Comparison of ENCODE assay signal across 11 cellular contexts in genomic region chr16:74896389-74897370, GRCh38.
DNase-seq lines count a peak whose midpoint lies in the region; ATAC-seq and TF ChIP-seq lines count a peak whose summit lies in the region.
"Had no signal": no experiment of that assay in that cellular context is flagged by ENCODE, and none has a peak within 500 bp of the region (broad histone marks: within the 10 kb centered on the region; RNA-seq: fewer than 3 reads in every experiment).

No MANE protein-coding gene starts in this region.

- no peak for TF ChIP-seq CTCF in A673 (conservative IDR thresholded peaks at IDR 0.05; ENCODE audit: low read depth, low read length)
- no peak for TF ChIP-seq CTCF in HFFc6 (IDR thresholded peaks at IDR 0.05)
- TF ChIP-seq CTCF in left ventricle myocardium inferior (IDR thresholded peaks at IDR 0.05; ENCODE audit: borderline replicate concordance) = no peak
- no peak for TF ChIP-seq CTCF in GM13976 (IDR thresholded peaks at IDR 0.05; ENCODE audit: borderline replicate concordance, control extremely low read depth, extremely low read depth, insufficient read depth, missing control alignments)

- no peaks in the 10 kb centered on the region for H3K4me1 ChIP-seq in A673 (ENCODE audit: insufficient read depth, low read length, poor library complexity, severe bottlenecking)
- H3K4me1 ChIP-seq in left ventricle myocardium inferior = peaks cover 37% of the 10 kb centered on the region

- H3K9me3 ChIP-seq in A673 (ENCODE audit: low read depth, low read length, poor library complexity, severe bottlenecking) (no peaks in the 10 kb centered on the region), left ventricle myocardium inferior (replicated peaks) (no peaks in the 10 kb centered on the region)

- H3K27me3 ChIP-seq in A673 (replicated peaks; ENCODE audit: insufficient read depth, low read depth, low read length, poor library complexity) = no peaks in the 10 kb centered on the region
- no peaks in the 10 kb centered on the region for H3K27me3 ChIP-seq in left ventricle myocardium inferior (ENCODE audit: low read depth)

- H3K4me3 ChIP-seq in A673 (ENCODE audit: low read depth, low read length, poor library complexity, severe bottlenecking) = no peak overlapping the region
- no peak overlapping the region for H3K4me3 ChIP-seq in left ventricle myocardium inferior
- H3K4me3 ChIP-seq: GM12878 had no signal

- H3K36me3 ChIP-seq in A673 (ENCODE audit: insufficient read depth, low read length, poor library complexity, severe bottlenecking) (no peaks in the 10 kb centered on the region), left ventricle myocardium inferior (peaks cover 59% of the 10 kb centered on the region)

- CTCF ChIA-PET in A673 (lab: Charles Lee) = no interaction called here

- ATAC-seq in GM18861 (IDR thresholded peaks at IDR 0.05; ENCODE audit: unreplicated experiment) = no peak
- ATAC-seq: GM12878 had no signal

- H3K27ac ChIP-seq in A673 (ENCODE audit: low read depth, low read length, poor library complexity, severe bottlenecking) (no peak overlapping the region), left ventricle myocardium inferior (replicated peaks) (peak overlapping the region; percentile 7)

- peak overlapping the region; percentile 31; the same call in 1 of the 2 replicates for H3K27ac Mint-ChIP-seq in HFFc6
- H3K27ac Mint-ChIP-seq: activated CD4-positive, alpha-beta T cell treated with anti-CD3 and anti-CD28 coated beads, Interleukin-2, amount 10 ng/mL, durations not matched to agents 7 days and 5 days had no signal

- in situ Hi-C loops in GM13976 (cut with MboI; ENCODE audit: low sequenced_read_pairs, unreplicated experiment) = no loop called here

- peaks cover 25% of the 10 kb centered on the region for H3K4me1 Mint-ChIP-seq in HFFc6 (ENCODE audit: low read depth)
- H3K4me1 Mint-ChIP-seq: activated CD4-positive, alpha-beta T cell treated with anti-CD3 and anti-CD28 coated beads, Interleukin-2, amount 10 ng/mL, durations not matched to agents 7 days and 5 days had no signal

- H3K27me3 Mint-ChIP-seq in HFFc6 (ENCODE audit: insufficient read depth) = no peaks in the 10 kb centered on the region
- H3K27me3 Mint-ChIP-seq: activated CD4-positive, alpha-beta T cell treated with anti-CD3 and anti-CD28 coated beads, Interleukin-2, amount 10 ng/mL, durations not matched to agents 7 days and 5 days had no signal

- BruUV-seq in A673 (replicated peaks; lab: Mats Ljungman, UMichigan) = no TSS peak

- POLR2A ChIA-PET in A673 (lab: Charles Lee; ENCODE audit: low non-redundant PET) = no interaction called here

- H3K9me3 Mint-ChIP-seq in HFFc6 = no peaks in the 10 kb centered on the region
- H3K9me3 Mint-ChIP-seq: activated CD4-positive, alpha-beta T cell treated with anti-CD3 and anti-CD28 coated beads, Interleukin-2, amount 10 ng/mL, durations not matched to agents 7 days and 5 days had no signal

- DNase-seq in A673 (ENCODE audit: low spot score) (peak; percentile 10), HFFc6 (peak; percentile 71), amniotic stem cell (lab: John Stamatoyannopoulos, UW) (peak; percentile 48), left ventricle myocardium inferior (no peak), GM13976 (ENCODE audit: low spot score) (no peak), T-helper 1 cell (no peak)
- DNase-seq in activated T-cell treated with anti-CD3 and anti-CD28 coated beads, Interleukin-2, amount 50 U/mL, for 1 hour = no peak
- DNase-seq: activated CD4-positive, alpha-beta T cell treated with anti-CD3 and anti-CD28 coated beads, Interleukin-2, amount 10 ng/mL, durations not matched to agents 7 days and 5 days; NCI-H187 treated with DMSO at 0.1 percent for 48 hours had no signal

- intact Hi-C loops in A673 (cut with micrococcal nuclease; ENCODE audit: unreplicated experiment) (no loop called here), left ventricle myocardium inferior (cut with micrococcal nuclease) (no loop called here)

- no peak overlapping the region for H3K4me3 Mint-ChIP-seq in HFFc6
- H3K4me3 Mint-ChIP-seq: activated CD4-positive, alpha-beta T cell treated with anti-CD3 and anti-CD28 coated beads, Interleukin-2, amount 10 ng/mL, durations not matched to agents 7 days and 5 days had no signal

- H3K36me3 Mint-ChIP-seq in HFFc6 (ENCODE audit: low read depth) = peaks cover 41% of the 10 kb centered on the region

Comparison
In these comparisons a context has a peak if more than half of its experiments do, and no peak if none do; other contexts are left out.
1. DNase-seq: peak in A673 (single experiment), HFFc6 (single experiment) and amniotic stem cell (single experiment); none in left ventricle myocardium inferior (single experiment), activated T-cell treated with anti-CD3 and anti-CD28 coated beads, Interleukin-2, amount 50 U/mL, for 1 hour (single experiment), GM13976 (single experiment) and T-helper 1 cell (0 of 5).